8 cellular contexts compared by ENCODE assay signal in the genomic region with DNA sequence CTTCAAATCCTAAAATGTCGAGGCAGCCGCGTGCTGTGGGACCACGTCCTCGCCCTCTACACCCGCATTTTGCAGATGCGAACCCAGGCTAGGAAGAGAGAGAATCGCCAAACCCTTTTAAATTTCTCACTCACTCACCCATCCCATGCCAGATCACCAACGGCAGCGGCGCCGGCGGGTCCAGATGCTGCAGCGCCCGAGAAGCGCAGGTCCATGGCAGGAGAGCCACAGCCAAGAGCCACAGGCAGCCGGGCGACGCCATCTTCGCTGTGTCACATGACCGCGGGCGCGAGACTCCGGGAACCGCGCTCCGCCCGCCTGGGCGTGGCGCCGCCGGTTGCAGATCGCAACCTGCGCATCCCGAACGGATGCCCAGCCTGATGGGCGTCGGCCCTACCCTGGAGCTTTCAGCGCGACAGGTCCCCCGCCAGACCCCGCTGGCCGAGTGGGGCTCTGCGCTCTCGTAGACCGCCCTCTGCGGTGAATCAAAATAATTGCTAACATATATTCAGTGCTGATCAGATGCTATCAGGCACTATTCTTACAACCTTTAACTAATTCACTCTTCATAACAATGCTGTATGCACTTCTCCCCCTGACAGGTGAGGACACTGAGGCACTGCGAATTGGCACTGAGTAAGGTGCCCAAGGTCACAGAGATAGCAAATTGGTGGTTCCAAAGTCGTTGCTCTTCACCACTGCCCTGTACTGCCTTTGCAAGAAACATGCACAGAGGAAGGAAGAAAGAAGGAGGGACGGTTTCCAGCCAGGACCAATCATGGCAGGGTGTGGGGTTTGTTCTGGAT. TPM values are rescaled to one million over a fixed set of nuclear protein-coding genes. Genes with fewer than 3 reads are reported as not detected.
DNase-seq lines count a peak whose midpoint lies in the region; ATAC-seq, FAIRE-seq and TF ChIP-seq lines count a peak whose summit lies in the region.

PPT1 (minus strand) TSS at position 276 of the 806 bp plus-strand sequence; CDS start at position 262, 14 bp downstream.

- 0% methylated on average over 38 to 51 of the region's 51 CpGs for WGBS in small intestine, 3 donors

- TF ChIP-seq CTCF in GM12874 (IDR thresholded peaks at IDR 0.05; ENCODE audit: insufficient read depth, low read depth, low read length) (peak; percentile 32), WERI-Rb-1 (IDR thresholded peaks at IDR 0.05; ENCODE audit: low read depth, low read length) (no peak)

- H3K4me1 ChIP-seq in small intestine (ENCODE audit: control insufficient read depth in 2 of 2, insufficient read depth in 1 of 2, low read depth in 1 of 2, low read length in 1 of 2): no peaks in the 10 kb centered on the region

- DNase-seq in NCI-H2107 treated with DMSO at 0.1 percent for 48 hours (lab: John Stamatoyannopoulos, UW; ENCODE audit: unreplicated experiment) (peak; percentile 100), WERI-Rb-1 (peak; percentile 81), T47D (ENCODE audit: low read depth in 1 of 2, low spot score in 1 of 2) (peak; percentile 60 to 73), iPS-NIHi11 (ENCODE audit: low spot score) (peak; percentile 95), small intestine (peak; percentile 73), cortex of kidney (lab: John Stamatoyannopoulos, UW) (no peak)

- peak within 1 kb of the TSS; percentile 73 for H3K27ac ChIP-seq in WERI-Rb-1
- peak within 1 kb of the TSS in 1 of 2 donors; percentile 62 for H3K27ac ChIP-seq in small intestine (ENCODE audit: low read depth in 1 of 2, low read length in 1 of 2)

- H3K4me3 ChIP-seq in WERI-Rb-1 (ENCODE audit: low read depth, low read length) (peak within 1 kb of the TSS; percentile 91), small intestine (ENCODE audit: low read depth in 1 of 2, low read length in 2 of 2) (peak within 1 kb of the TSS; percentile 62 to 63)

- ATAC-seq in HG02885 (IDR thresholded peaks at IDR 0.05; ENCODE audit: poor library complexity, unreplicated experiment): peak; percentile 86

- in situ Hi-C loops in T47D (cut with HindIII; ENCODE audit: low pct_unique_long_range_greater_than_20kb, low sequenced_read_pairs): no loop called here

- H3K36me3 ChIP-seq in WERI-Rb-1: peaks cover 14% of the 10 kb centered on the region
- no peaks in the 10 kb centered on the region for H3K36me3 ChIP-seq in small intestine (ENCODE audit: control insufficient read depth in 2 of 2, insufficient read depth in 2 of 2, low read length in 2 of 2)

- no peak for FAIRE-seq in small intestine (lab: Jason Lieb, UNC)

- H3K9me3 ChIP-seq in WERI-Rb-1 (ENCODE audit: severe bottlenecking) (no peaks in the 10 kb centered on the region), small intestine (ENCODE audit: control insufficient read depth, low read depth) (no peaks in the 10 kb centered on the region)

- H3K27me3 ChIP-seq in WERI-Rb-1 (ENCODE audit: insufficient read depth, low read depth, severe bottlenecking) (no peaks in the 10 kb centered on the region), small intestine (ENCODE audit: control insufficient read depth in 2 of 2, insufficient read depth in 2 of 2, low read length in 2 of 2) (no peaks in the 10 kb centered on the region)

RNA-seq across cellular contexts. Expression of gene PPT1, which starts in this region (rescaled TPM):
- 10 to 100 TPM in 1 of 3 donors, 1 to 10 TPM in 2; 5.1 to 37.1 (median 8.9) TPM for polyA plus RNA-seq in small intestine
